8 cellular contexts compared by ENCODE assay signal in genomic region chr6:159941286-159942113, GRCh38. TPM values are rescaled to one million over a fixed set of nuclear protein-coding genes. Genes with fewer than 3 reads are reported as not detected.
DNase-seq lines count a peak whose midpoint lies in the region; ATAC-seq, FAIRE-seq and TF ChIP-seq lines count a peak whose summit lies in the region.

No MANE protein-coding gene starts in this region.

- CTCF ChIA-PET in A549 (lab: Yijun Ruan, JAX): interaction anchor here (0.6 to 3.1 kb wide), 14 partner anchors 8 to 253 kb away, joined by 3 to 18 read pairs (median 3); partner anchors contain the start of gene MAS1

- peaks cover 18% of the 10 kb centered on the region for H3K27me3 Mint-ChIP-seq in activated CD4-positive, alpha-beta T cell treated with anti-CD3 and anti-CD28 coated beads, Interleukin-2, amount 10 ng/mL, durations not matched to agents 24 days and 14 days

- H3K4me3 ChIP-seq in A549 (no peak overlapping the region), fibroblast of villous mesenchyme (ENCODE audit: low read depth, low read length) (no peak overlapping the region)

- TF ChIP-seq POLR2A in A549 (IDR thresholded peaks at IDR 0.05; ENCODE audit: low read length): no peak

- peak; percentile 67 to 80 for TF ChIP-seq RAD21 in A549 (conservative IDR thresholded peaks at IDR 0.05 in 1 of 2, IDR thresholded peaks at IDR 0.05 in 1 of 2)

- DNase-seq in A549 (ENCODE audit: low read depth in 1 of 2, low spot score in 1 of 2): peak; percentile 4 to 24
- peak; percentile 30 for DNase-seq in GM03348 (ENCODE audit: low spot score)
- peak; percentile 10 for DNase-seq in H4 (ENCODE audit: low spot score)
- DNase-seq in M059J (ENCODE audit: low read depth): peak; percentile 64
- DNase-seq in activated CD4-positive, alpha-beta T cell treated with anti-CD3 and anti-CD28 coated beads, Interleukin-2, amount 10 ng/mL, durations not matched to agents 24 days and 14 days: peak; percentile 82
- DNase-seq in fibroblast of villous mesenchyme (ENCODE audit: low read depth): peak; percentile 53
- DNase-seq in renal cortical epithelial cell (ENCODE audit: low read depth): peak; percentile 37
- DNase-seq in 8988T: no peak

- H3K27ac Mint-ChIP-seq in activated CD4-positive, alpha-beta T cell treated with anti-CD3 and anti-CD28 coated beads, Interleukin-2, amount 10 ng/mL, durations not matched to agents 24 days and 14 days: no peak overlapping the region

- POLR2A ChIA-PET in A549 (lab: Yijun Ruan, JAX): no interaction called here

- TF ChIP-seq EP300 in A549 (IDR thresholded peaks at IDR 0.05): no peak

- H3K4me1 ChIP-seq in A549: no peaks in the 10 kb centered on the region

- H3K4me3 Mint-ChIP-seq in activated CD4-positive, alpha-beta T cell treated with anti-CD3 and anti-CD28 coated beads, Interleukin-2, amount 10 ng/mL, durations not matched to agents 24 days and 14 days: no peak overlapping the region

- intact Hi-C loops in activated CD4-positive, alpha-beta T cell treated with anti-CD3 and anti-CD28 coated beads, Interleukin-2, amount 10 ng/mL, durations not matched to agents 24 days and 14 days (cut with micrococcal nuclease): loop anchor here (1.0 to 2.0 kb wide), 3 partner anchors 78 to 249 kb away; partner anchors contain the start of genes MRPL18 and SOD2

- no peaks in the 10 kb centered on the region for H3K36me3 Mint-ChIP-seq in activated CD4-positive, alpha-beta T cell treated with anti-CD3 and anti-CD28 coated beads, Interleukin-2, amount 10 ng/mL, durations not matched to agents 24 days and 14 days (ENCODE audit: low read depth)

- peak; percentile 79 to 80; a peak in 5 of 6 replicates for ATAC-seq in A549

- peaks cover 20% of the 10 kb centered on the region; the same call in 2 of the 3 replicates for H3K9me3 ChIP-seq in A549

- H3K27ac ChIP-seq in A549: no peak overlapping the region

- no peak for FAIRE-seq in A549 (lab: Jason Lieb, UNC)

- H3K4me1 Mint-ChIP-seq in activated CD4-positive, alpha-beta T cell treated with anti-CD3 and anti-CD28 coated beads, Interleukin-2, amount 10 ng/mL, durations not matched to agents 24 days and 14 days: peaks cover 6% of the 10 kb centered on the region

- H3K4me2 ChIP-seq in A549: peak overlapping the region; percentile 35; the same call in 2 of the 3 replicates

- H3K9me3 Mint-ChIP-seq in activated CD4-positive, alpha-beta T cell treated with anti-CD3 and anti-CD28 coated beads, Interleukin-2, amount 10 ng/mL, durations not matched to agents 24 days and 14 days: peaks cover 15% of the 10 kb centered on the region

- WGBS in A549 (ENCODE audit: missing lambda C conversion rate): 23% methylated on average over 6 of the region's 11 CpGs

- TF ChIP-seq CTCF in A549 (IDR thresholded peaks at IDR 0.05) (peak; percentile 46), fibroblast of villous mesenchyme (IDR thresholded peaks at IDR 0.05; ENCODE audit: insufficient read depth, low read depth, low read length) (peak; percentile 50)

TF ChIP-seq in A549, 52 proteins besides CTCF, POLR2A, EP300 and RAD21:
- TF ChIP-seq SMC3 (IDR thresholded peaks at IDR 0.05) (peak; percentile 66), ESRRA (IDR thresholded peaks at IDR 0.05; ENCODE audit: borderline replicate concordance, low read length) (no peak)

RNA-seq across cellular contexts. Expression of gene IGF2R, which starts 27.4 kb away (rescaled TPM):
- polyA plus RNA-seq in A549 (2011; rRNA removed): 17.6 and 25.6 TPM in 2 replicates
- 7.9 and 9.3 TPM in 2 replicates for polyA plus RNA-seq in A549 (2012; cell fraction: cytosol; rRNA removed)
- polyA plus RNA-seq in A549 (2012; cell fraction: nucleus; rRNA removed): 23.2 and 26.5 TPM in 2 replicates
- 22.6 to 24.9 TPM (median 24.3 TPM) in 3 replicates for polyA plus RNA-seq in A549 (2017; fragmentation: RNase III; extraction: RNeasy Plus Mini Kit Qiagen cat#74134 plus additional on column Dnase treatment)
- 60.7 and 108 TPM in 2 replicates for polyA minus RNA-seq in A549 (2011; rRNA and poly(A)+ RNA removed)
- total RNA-seq in H4 (2014; rRNA removed; shearing (Covaris generic)): 19.8 and 29.8 TPM in 2 replicates
- total RNA-seq in M059J (2014; rRNA removed; shearing (Covaris generic)): 41.4 and 67.8 TPM in 2 replicates
- 75.1 and 77.9 TPM in 2 replicates for total RNA-seq in activated CD4-positive, alpha-beta T cell treated with anti-CD3 and anti-CD28 coated beads, Interleukin-2, amount 10 ng/mL, durations not matched to agents 24 days and 14 days
- total RNA-seq in fibroblast of villous mesenchyme: 130 and 132 TPM in 2 replicates
- 147 and 267 TPM in 2 replicates for total RNA-seq in renal cortical epithelial cell

RNA-seq across cellular contexts. Expression of gene MAS1, which starts 50.7 kb away (rescaled TPM):
- not detected in 2 replicates for polyA plus RNA-seq in A549 (2011; rRNA removed)
- not detected in 2 replicates for polyA plus RNA-seq in A549 (2012; cell fraction: cytosol; rRNA removed)
- not detected in 2 replicates for polyA plus RNA-seq in A549 (2012; cell fraction: nucleus; rRNA removed)
- not detected in 3 replicates for polyA plus RNA-seq in A549 (2017; fragmentation: RNase III; extraction: RNeasy Plus Mini Kit Qiagen cat#74134 plus additional on column Dnase treatment)
- polyA minus RNA-seq in A549 (2011; rRNA and poly(A)+ RNA removed): not detected in 2 replicates
- not detected in 2 replicates for total RNA-seq in H4 (2014; rRNA removed; shearing (Covaris generic))
- not detected in 2 replicates for total RNA-seq in M059J (2014; rRNA removed; shearing (Covaris generic))
- total RNA-seq in activated CD4-positive, alpha-beta T cell treated with anti-CD3 and anti-CD28 coated beads, Interleukin-2, amount 10 ng/mL, durations not matched to agents 24 days and 14 days: not detected in 2 replicates
- total RNA-seq in fibroblast of villous mesenchyme: not detected in 2 replicates
- not detected in 2 replicates for total RNA-seq in renal cortical epithelial cell
